In genomic region chr11:47980907-47981621, GRCh38 we compare ENCODE assay signal across 8 cellular contexts. TPM values are rescaled to one million over a fixed set of nuclear protein-coding genes. Genes with fewer than 3 reads are reported as not detected.
A peak's percentile ranks its signal among the peaks of the same experiment; 100 is the strongest.
DNase-seq lines count a peak whose midpoint lies in the region; ATAC-seq lines count a peak whose summit lies in the region.

No MANE protein-coding gene starts in this region.

- H3K4me3 ChIP-seq in HAP-1, result peak overlapping the region; percentile 61

- ATAC-seq in left cardiac atrium, result peak; percentile 66 to 75

- no peaks in the 10 kb centered on the region for H3K27me3 ChIP-seq in HAP-1 (ENCODE audit: low read depth)

- no peaks in the 10 kb centered on the region; the same call in 1 of the 2 replicates for H3K36me3 ChIP-seq in HAP-1 (replicated peaks)

- H3K9me3 ChIP-seq in HAP-1, result no peaks in the 10 kb centered on the region

- in situ Hi-C loops in HAP-1 (cut with MboI; ENCODE audit: low sequenced_read_pairs), result no loop called here

- DNase-seq in NCI-H510A treated with DMSO at 0.1 percent for 48 hours (lab: John Stamatoyannopoulos, UW) (peak; percentile 21), NCI-H510A (lab: John Stamatoyannopoulos, UW) (no peak), HAP-1 (ENCODE audit: low spot score in 2 of 2) (peak in 1 of 2 experiments; percentile 71), M059J (ENCODE audit: low read depth) (peak; percentile 58), left cardiac atrium (peak; percentile 64), posterior vena cava (ENCODE audit: low spot score) (peak; percentile 84), NCI-H128 (lab: John Stamatoyannopoulos, UW; ENCODE audit: unreplicated experiment) (no peak)
- DNase-seq in activated naive CD4-positive, alpha-beta T cell treated with anti-CD3 and anti-CD28 coated beads, Interleukin-2, amount 50 U/mL, for 16 hours, result peak; percentile 29

- peaks cover 31% of the 10 kb centered on the region for H3K4me1 ChIP-seq in HAP-1

- intact Hi-C loops in left cardiac atrium (cut with DNase I) (no loop called here), posterior vena cava (cut with DNase I) (loop anchor here in 1 of 2 donors (10.0 kb wide), 1 partner anchor 104 kb away; no protein-coding TSS in a partner anchor)

RNA-seq across cellular contexts. Expression of gene PTPRJ, which starts 0.7 kb away (rescaled TPM):
- 32.7 and 54.8 TPM in 2 replicates for total RNA-seq in M059J (2014; rRNA removed; shearing (Covaris generic))
- total RNA-seq in left cardiac atrium (1 to 10 TPM; 6.7 TPM), posterior vena cava (10 to 100 TPM; 17.4 to 19.7 TPM)

Comparison
In these comparisons a context has a peak if more than half of its experiments do, and no peak if none do; other contexts are left out.
1. DNase-seq: peak in NCI-H510A treated with DMSO at 0.1 percent for 48 hours (single experiment), M059J (single experiment), activated naive CD4-positive, alpha-beta T cell treated with anti-CD3 and anti-CD28 coated beads, Interleukin-2, amount 50 U/mL, for 16 hours (single experiment), left cardiac atrium (single experiment) and posterior vena cava (single experiment); none in NCI-H510A (single experiment) and NCI-H128 (single experiment).